Comparison of ENCODE assay signal across 2 cellular contexts in the genomic region with DNA sequence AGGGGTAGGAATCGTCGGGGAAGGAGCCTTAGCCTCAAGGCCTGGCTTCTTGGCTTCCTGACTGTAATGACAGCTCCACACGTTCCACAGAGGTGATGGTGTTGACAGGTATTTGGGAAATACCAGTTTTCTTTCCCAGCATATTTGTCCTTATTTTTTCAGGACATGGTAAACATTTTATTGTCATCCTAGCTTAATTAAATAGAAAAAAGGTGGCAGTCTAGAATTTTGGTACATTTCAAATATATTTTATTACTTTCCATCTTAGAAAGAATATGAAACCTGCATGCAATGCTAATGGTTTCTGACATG.
TF ChIP-seq lines count a peak whose summit lies in the region.

No MANE protein-coding gene starts in this region.

TF ChIP-seq in SK-N-SH, 30 proteins besides CTCF, POLR2A, EP300 and RAD21 (continued from another document):
- TF ChIP-seq, protein P1, sequence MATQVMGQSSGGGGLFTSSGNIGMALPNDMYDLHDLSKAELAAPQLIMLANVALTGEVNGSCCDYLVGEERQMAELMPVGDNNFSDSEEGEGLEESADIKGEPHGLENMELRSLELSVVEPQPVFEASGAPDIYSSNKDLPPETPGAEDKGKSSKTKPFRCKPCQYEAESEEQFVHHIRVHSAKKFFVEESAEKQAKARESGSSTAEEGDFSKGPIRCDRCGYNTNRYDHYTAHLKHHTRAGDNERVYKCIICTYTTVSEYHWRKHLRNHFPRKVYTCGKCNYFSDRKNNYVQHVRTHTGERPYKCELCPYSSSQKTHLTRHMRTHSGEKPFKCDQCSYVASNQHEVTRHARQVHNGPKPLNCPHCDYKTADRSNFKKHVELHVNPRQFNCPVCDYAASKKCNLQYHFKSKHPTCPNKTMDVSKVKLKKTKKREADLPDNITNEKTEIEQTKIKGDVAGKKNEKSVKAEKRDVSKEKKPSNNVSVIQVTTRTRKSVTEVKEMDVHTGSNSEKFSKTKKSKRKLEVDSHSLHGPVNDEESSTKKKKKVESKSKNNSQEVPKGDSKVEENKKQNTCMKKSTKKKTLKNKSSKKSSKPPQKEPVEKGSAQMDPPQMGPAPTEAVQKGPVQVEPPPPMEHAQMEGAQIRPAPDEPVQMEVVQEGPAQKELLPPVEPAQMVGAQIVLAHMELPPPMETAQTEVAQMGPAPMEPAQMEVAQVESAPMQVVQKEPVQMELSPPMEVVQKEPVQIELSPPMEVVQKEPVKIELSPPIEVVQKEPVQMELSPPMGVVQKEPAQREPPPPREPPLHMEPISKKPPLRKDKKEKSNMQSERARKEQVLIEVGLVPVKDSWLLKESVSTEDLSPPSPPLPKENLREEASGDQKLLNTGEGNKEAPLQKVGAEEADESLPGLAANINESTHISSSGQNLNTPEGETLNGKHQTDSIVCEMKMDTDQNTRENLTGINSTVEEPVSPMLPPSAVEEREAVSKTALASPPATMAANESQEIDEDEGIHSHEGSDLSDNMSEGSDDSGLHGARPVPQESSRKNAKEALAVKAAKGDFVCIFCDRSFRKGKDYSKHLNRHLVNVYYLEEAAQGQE (IDR thresholded peaks at IDR 0.05; ENCODE audit: low read depth, low read length): no peak
- TF ChIP-seq FOSL2 (IDR thresholded peaks at IDR 0.05; ENCODE audit: borderline replicate concordance, low read depth) (no peak), CHD2 (IDR thresholded peaks at IDR 0.05; ENCODE audit: low read length, partially characterized antibody) (no peak)
- TF ChIP-seq, protein P2, sequence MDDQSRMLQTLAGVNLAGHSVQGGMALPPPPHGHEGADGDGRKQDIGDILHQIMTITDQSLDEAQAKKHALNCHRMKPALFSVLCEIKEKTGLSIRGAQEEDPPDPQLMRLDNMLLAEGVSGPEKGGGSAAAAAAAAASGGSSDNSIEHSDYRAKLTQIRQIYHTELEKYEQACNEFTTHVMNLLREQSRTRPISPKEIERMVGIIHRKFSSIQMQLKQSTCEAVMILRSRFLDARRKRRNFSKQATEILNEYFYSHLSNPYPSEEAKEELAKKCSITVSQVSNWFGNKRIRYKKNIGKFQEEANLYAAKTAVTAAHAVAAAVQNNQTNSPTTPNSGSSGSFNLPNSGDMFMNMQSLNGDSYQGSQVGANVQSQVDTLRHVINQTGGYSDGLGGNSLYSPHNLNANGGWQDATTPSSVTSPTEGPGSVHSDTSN (IDR thresholded peaks at IDR 0.05): no peak
- TF ChIP-seq, protein P3, sequence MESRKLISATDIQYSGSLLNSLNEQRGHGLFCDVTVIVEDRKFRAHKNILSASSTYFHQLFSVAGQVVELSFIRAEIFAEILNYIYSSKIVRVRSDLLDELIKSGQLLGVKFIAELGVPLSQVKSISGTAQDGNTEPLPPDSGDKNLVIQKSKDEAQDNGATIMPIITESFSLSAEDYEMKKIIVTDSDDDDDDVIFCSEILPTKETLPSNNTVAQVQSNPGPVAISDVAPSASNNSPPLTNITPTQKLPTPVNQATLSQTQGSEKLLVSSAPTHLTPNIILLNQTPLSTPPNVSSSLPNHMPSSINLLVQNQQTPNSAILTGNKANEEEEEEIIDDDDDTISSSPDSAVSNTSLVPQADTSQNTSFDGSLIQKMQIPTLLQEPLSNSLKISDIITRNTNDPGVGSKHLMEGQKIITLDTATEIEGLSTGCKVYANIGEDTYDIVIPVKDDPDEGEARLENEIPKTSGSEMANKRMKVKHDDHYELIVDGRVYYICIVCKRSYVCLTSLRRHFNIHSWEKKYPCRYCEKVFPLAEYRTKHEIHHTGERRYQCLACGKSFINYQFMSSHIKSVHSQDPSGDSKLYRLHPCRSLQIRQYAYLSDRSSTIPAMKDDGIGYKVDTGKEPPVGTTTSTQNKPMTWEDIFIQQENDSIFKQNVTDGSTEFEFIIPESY (IDR thresholded peaks at IDR 0.05; ENCODE audit: borderline replicate concordance, low read depth): no peak

TF ChIP-seq in SK-N-SH treated with all-trans-retinoic acid at 6 μM for 48 hours, 23 proteins besides CTCF, POLR2A, EP300 and RAD21 (continued from another document):
- TF ChIP-seq, protein P4, sequence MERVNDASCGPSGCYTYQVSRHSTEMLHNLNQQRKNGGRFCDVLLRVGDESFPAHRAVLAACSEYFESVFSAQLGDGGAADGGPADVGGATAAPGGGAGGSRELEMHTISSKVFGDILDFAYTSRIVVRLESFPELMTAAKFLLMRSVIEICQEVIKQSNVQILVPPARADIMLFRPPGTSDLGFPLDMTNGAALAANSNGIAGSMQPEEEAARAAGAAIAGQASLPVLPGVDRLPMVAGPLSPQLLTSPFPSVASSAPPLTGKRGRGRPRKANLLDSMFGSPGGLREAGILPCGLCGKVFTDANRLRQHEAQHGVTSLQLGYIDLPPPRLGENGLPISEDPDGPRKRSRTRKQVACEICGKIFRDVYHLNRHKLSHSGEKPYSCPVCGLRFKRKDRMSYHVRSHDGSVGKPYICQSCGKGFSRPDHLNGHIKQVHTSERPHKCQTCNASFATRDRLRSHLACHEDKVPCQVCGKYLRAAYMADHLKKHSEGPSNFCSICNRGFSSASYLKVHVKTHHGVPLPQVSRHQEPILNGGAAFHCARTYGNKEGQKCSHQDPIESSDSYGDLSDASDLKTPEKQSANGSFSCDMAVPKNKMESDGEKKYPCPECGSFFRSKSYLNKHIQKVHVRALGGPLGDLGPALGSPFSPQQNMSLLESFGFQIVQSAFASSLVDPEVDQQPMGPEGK (CRISPR knock-in tag; IDR thresholded peaks at IDR 0.05; ENCODE audit: borderline replicate concordance): no peak
- TF ChIP-seq ZNF565 (CRISPR knock-in tag; conservative IDR thresholded peaks at IDR 0.05; ENCODE audit: low read depth): no peak
- TF ChIP-seq, protein P5, sequence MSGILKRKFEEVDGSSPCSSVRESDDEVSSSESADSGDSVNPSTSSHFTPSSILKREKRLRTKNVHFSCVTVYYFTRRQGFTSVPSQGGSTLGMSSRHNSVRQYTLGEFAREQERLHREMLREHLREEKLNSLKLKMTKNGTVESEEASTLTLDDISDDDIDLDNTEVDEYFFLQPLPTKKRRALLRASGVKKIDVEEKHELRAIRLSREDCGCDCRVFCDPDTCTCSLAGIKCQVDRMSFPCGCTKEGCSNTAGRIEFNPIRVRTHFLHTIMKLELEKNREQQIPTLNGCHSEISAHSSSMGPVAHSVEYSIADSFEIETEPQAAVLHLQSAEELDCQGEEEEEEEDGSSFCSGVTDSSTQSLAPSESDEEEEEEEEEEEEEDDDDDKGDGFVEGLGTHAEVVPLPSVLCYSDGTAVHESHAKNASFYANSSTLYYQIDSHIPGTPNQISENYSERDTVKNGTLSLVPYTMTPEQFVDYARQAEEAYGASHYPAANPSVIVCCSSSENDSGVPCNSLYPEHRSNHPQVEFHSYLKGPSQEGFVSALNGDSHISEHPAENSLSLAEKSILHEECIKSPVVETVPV (CRISPR knock-in tag; IDR thresholded peaks at IDR 0.05): no peak
- no peak for TF ChIP-seq ZFP30 (CRISPR knock-in tag; IDR thresholded peaks at IDR 0.05)
- TF ChIP-seq, protein P6, sequence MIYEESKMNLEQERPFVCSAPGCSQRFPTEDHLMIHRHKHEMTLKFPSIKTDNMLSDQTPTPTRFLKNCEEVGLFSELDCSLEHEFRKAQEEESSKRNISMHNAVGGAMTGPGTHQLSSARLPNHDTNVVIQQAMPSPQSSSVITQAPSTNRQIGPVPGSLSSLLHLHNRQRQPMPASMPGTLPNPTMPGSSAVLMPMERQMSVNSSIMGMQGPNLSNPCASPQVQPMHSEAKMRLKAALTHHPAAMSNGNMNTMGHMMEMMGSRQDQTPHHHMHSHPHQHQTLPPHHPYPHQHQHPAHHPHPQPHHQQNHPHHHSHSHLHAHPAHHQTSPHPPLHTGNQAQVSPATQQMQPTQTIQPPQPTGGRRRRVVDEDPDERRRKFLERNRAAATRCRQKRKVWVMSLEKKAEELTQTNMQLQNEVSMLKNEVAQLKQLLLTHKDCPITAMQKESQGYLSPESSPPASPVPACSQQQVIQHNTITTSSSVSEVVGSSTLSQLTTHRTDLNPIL (CRISPR knock-in tag; IDR thresholded peaks at IDR 0.05; ENCODE audit: low read depth): no peak
- TF ChIP-seq ARNTL (CRISPR knock-in tag; IDR thresholded peaks at IDR 0.05; ENCODE audit: borderline replicate concordance, low read depth): no peak
